ENCODE assay signal across 17 cellular contexts in the genomic region with DNA sequence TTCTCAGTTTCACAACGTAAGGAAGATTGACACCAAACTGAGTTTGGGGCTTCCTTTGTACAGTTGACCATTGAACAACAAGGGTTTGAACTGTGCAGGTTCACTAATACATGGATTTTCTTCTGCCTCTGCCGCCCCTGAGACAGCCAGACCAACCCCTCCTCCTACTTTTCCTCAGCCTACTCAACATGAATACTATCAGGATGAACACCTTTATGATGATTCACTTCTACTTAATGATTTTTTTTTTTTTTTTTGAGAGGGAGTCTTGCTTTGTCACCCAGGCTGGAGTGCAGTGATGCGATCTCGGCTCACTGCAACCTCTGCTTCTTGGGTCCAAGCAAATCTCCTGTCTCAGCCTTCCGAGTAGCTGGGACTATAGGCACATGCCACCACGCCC. TPM values are rescaled to one million over a fixed set of nuclear protein-coding genes. Genes with fewer than 3 reads are reported as not detected.
A peak's percentile ranks its signal among the peaks of the same experiment; 100 is the strongest.
DNase-seq lines count a peak whose midpoint lies in the region; TF ChIP-seq lines count a peak whose summit lies in the region.
"Had no signal": no experiment of that assay in that cellular context is flagged by ENCODE, and none has a peak within 500 bp of the region (broad histone marks: within the 10 kb centered on the region; RNA-seq: fewer than 3 reads in every experiment).

No MANE protein-coding gene starts in this region.

- H3K9ac ChIP-seq in mammary epithelial cell (ENCODE audit: insufficient read depth, low read length), result no peak overlapping the region
- H3K9ac ChIP-seq in colonic mucosa (ENCODE audit: low read depth in 2 of 2, low read length in 2 of 2), result no peak overlapping the region

- peaks cover 10% of the 10 kb centered on the region for H3K36me3 ChIP-seq in mammary epithelial cell (ENCODE audit: insufficient read depth, low read length)
- H3K36me3 ChIP-seq in breast epithelium, result no peaks in the 10 kb centered on the region
- no peaks in the 10 kb centered on the region for H3K36me3 ChIP-seq in colonic mucosa

- H3K4me1 ChIP-seq in mammary epithelial cell (ENCODE audit: insufficient read depth, low read length), result peaks cover 8% of the 10 kb centered on the region
- no peaks in the 10 kb centered on the region for H3K4me1 ChIP-seq in breast epithelium
- H3K4me1 ChIP-seq in colonic mucosa, result no peaks in the 10 kb centered on the region

- H3K4me3 ChIP-seq in mammary epithelial cell (replicated peaks in 1 of 3; ENCODE audit: insufficient read depth in 1 of 3, low read depth in 2 of 3, low read length in 3 of 3) (no peak overlapping the region), breast epithelium (no peak overlapping the region), colonic mucosa (no peak overlapping the region)
- H3K4me3 ChIP-seq: sigmoid colon, suprapubic skin had no signal

- TF ChIP-seq POLR2A in breast epithelium (IDR thresholded peaks at IDR 0.05), result no peak

- 81% methylated on average over 2 of the region's 6 CpGs for WGBS in mammary epithelial cell (ENCODE audit: low coverage, missing lambda C conversion rate)

- intact Hi-C loops in mammary epithelial cell (cut with micrococcal nuclease) (no loop called here), breast epithelium (cut with DNase I; ENCODE audit: low total_unique reads) (no loop called here), colonic mucosa (cut with DNase I) (no loop called here)

- H3K4me2 ChIP-seq in mammary epithelial cell (ENCODE audit: insufficient read depth, low read depth, low read length), result no peak overlapping the region

- no peak overlapping the region for H2AFZ ChIP-seq in mammary epithelial cell (ENCODE audit: low read depth, low read length)

- in situ Hi-C loops in mammary epithelial cell (cut with MboI; ENCODE audit: low sequenced_read_pairs in 2 of 2), result no loop called here

- H3K27me3 ChIP-seq in mammary epithelial cell (ENCODE audit: insufficient read depth, low read length) (no peaks in the 10 kb centered on the region), breast epithelium (no peaks in the 10 kb centered on the region), colonic mucosa (no peaks in the 10 kb centered on the region)
- H3K27me3 ChIP-seq: sigmoid colon, suprapubic skin had no signal

- dilution Hi-C loops in mammary epithelial cell (cut with HindIII; ENCODE audit: low sequenced_read_pairs), result no loop called here

- peak; percentile 55 for DNase-seq in mammary epithelial cell
- DNase-seq in breast epithelium (ENCODE audit: low spot score in 2 of 2), result no peak
- peak; percentile 44 for DNase-seq in RKO (ENCODE audit: low spot score)
- DNase-seq in epithelial cell of prostate (ENCODE audit: low read depth, low spot score), result no peak
- no peak for DNase-seq in occipital lobe (lab: John Stamatoyannopoulos, UW)
- no peak for DNase-seq in colonic mucosa
- no peak for DNase-seq in NCI-H446 (lab: John Stamatoyannopoulos, UW)
- no peak for DNase-seq in NCI-H82 treated with DMSO at 0.1 percent for 48 hours (lab: John Stamatoyannopoulos, UW; ENCODE audit: unreplicated experiment)
- DNase-seq: activated CD4-positive, alpha-beta T cell treated with anti-CD3 and anti-CD28 coated beads, Interleukin-2, amount 50 U/mL, for 4 hours; activated effector memory CD4-positive, alpha-beta T cell treated with Interleukin-2 at 50 U/mL for 16 hours; glutamatergic neuron; NCI-H2029 treated with DMSO at 0.1 percent for 48 hours; NCI-H526 treated with DMSO at 0.1 percent for 48 hours; OCI-M1; sigmoid colon; stimulated activated CD4-positive, alpha-beta T cell treated with anti-CD3 and anti-CD28 coated beads, Interleukin-1b, Interleukin-23, amount 100 ng/mL, for 48 hours had no signal

- TF ChIP-seq CTCF in mammary epithelial cell (conservative IDR thresholded peaks at IDR 0.05 in 1 of 2, IDR thresholded peaks at IDR 0.05 in 1 of 2; ENCODE audit: extremely low read depth in 1 of 2, insufficient read depth in 1 of 2, low read depth in 1 of 2, low read length in 2 of 2) (no peak), breast epithelium (IDR thresholded peaks at IDR 0.05) (no peak), colonic mucosa (IDR thresholded peaks at IDR 0.05) (no peak)

- H3K9me3 ChIP-seq in mammary epithelial cell (replicated peaks; ENCODE audit: insufficient read depth, low read length) (no peaks in the 10 kb centered on the region), breast epithelium (no peaks in the 10 kb centered on the region), colonic mucosa (no peaks in the 10 kb centered on the region)
- H3K9me3 ChIP-seq: sigmoid colon, suprapubic skin had no signal

- H3K27ac ChIP-seq in mammary epithelial cell (ENCODE audit: insufficient read depth, low read depth, low read length), result no peak overlapping the region
- no peak overlapping the region for H3K27ac ChIP-seq in breast epithelium
- peak overlapping the region; percentile 31 for H3K27ac ChIP-seq in epithelial cell of prostate
- H3K27ac ChIP-seq in colonic mucosa, result no peak overlapping the region
- H3K27ac ChIP-seq: sigmoid colon, suprapubic skin had no signal

- BruUV-seq in mammary epithelial cell (replicated peaks; lab: Mats Ljungman, UMichigan), result no TSS peak

- H4K20me1 ChIP-seq in mammary epithelial cell (ENCODE audit: insufficient read depth, low read length), result no peaks in the 10 kb centered on the region

- CTCF ChIA-PET in mammary epithelial cell (lab: Charles Lee; ENCODE audit: low non-redundant PET), result no interaction called here

- peaks cover 51% of the 10 kb centered on the region for H3K79me2 ChIP-seq in mammary epithelial cell (ENCODE audit: insufficient read depth, low read length)

RNA-seq across cellular contexts. Expression of a gene that starts 14.6 kb away (rescaled TPM):
- 100 to 1,000 TPM in 1 of 2 donors, 10 to 100 TPM in 1; 65.2 to 117 TPM for total RNA-seq in mammary epithelial cell
- polyA plus RNA-seq in mammary epithelial cell, result 181 TPM
- 133 TPM for polyA minus RNA-seq in mammary epithelial cell
- total RNA-seq in breast epithelium, result 10 to 100 TPM; 73.9 to 98.3 (median 81.0) TPM
- total RNA-seq in occipital lobe, result 133 TPM
- total RNA-seq in colonic mucosa, result 10 to 100 TPM; 95.4 to 99.0 TPM

RNA-seq across cellular contexts. Expression of a gene that starts 24.6 kb away (rescaled TPM):
- total RNA-seq in mammary epithelial cell (10 to 100 TPM; 12.2 to 15.3 TPM), breast epithelium (10 to 100 TPM; 14.9 to 43.8 (median 25.9) TPM), occipital lobe (94.5 TPM), colonic mucosa (10 to 100 TPM; 14.1 to 16.5 TPM)
- 21.8 TPM for polyA plus RNA-seq in mammary epithelial cell
- 8.7 TPM for polyA minus RNA-seq in mammary epithelial cell

RNA-seq across cellular contexts. Expression of a gene that starts 36.7 kb away (rescaled TPM):
- total RNA-seq in mammary epithelial cell (10 to 100 TPM; 20.0 to 79.3 TPM), breast epithelium (10 to 100 TPM; 42.6 to 55.0 (median 54.6) TPM), occipital lobe (31.8 TPM), colonic mucosa (100 to 1,000 TPM in 1 of 2 donors, 10 to 100 TPM in 1; 36.4 to 110 TPM)
- polyA plus RNA-seq in mammary epithelial cell, result 31.2 TPM
- polyA minus RNA-seq in mammary epithelial cell, result 81.0 TPM

Comparison
In these comparisons a context has a peak if more than half of its experiments do, and no peak if none do; other contexts are left out.
1. DNase-seq: peak in mammary epithelial cell (single experiment) and RKO (single experiment); none in breast epithelium (0 of 2), epithelial cell of prostate (single experiment), occipital lobe (single experiment), colonic mucosa (single experiment), NCI-H446 (0 of 2) and NCI-H82 treated with DMSO at 0.1 percent for 48 hours (single experiment).